25 cellular contexts compared by ENCODE assay signal in the genomic region with DNA sequence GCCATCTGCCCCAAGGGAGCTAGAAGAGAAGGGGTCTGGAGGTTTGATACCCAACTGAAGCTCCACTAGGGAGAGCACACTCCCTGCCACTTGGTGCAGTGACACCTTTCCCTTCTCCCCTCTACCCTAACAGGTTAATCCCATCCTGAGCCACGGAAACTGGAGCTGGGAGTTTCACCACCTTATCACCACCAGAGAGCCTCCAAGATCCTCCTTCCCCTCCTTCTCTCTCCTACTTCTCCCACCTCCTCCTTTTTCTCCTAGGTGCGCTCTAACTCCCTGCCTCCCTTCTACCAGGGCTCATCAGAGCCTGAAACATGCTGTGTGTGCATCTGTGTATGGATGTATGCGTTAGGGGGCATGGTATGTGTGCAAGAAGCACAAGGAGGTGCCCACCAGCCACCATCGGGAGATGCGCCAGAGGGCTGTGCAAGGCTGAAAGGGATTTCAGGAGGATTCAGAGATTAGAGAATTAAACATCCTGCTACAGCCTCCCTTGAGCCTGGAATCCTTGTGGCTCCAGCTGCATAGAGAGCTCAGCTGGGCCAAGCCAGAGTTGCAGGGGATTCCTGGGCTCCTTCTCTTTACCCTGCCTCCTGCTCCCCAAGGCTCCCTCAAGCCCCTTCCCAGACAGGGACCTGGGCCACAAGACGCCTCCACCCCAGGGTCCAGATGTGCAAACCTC.
DNase-seq lines count a peak whose midpoint lies in the region; ATAC-seq and TF ChIP-seq lines count a peak whose summit lies in the region.
"Had no signal": no experiment of that assay in that cellular context is flagged by ENCODE, and none has a peak within 500 bp of the region (broad histone marks: within the 10 kb centered on the region; RNA-seq: fewer than 3 reads in every experiment).

No MANE protein-coding gene starts in this region.

- no CpG with 5 or more reads among the region's 6 CpGs for WGBS in mesendoderm (ENCODE audit: extremely low coverage, insufficient coverage, low lambda C conversion rate)
- WGBS in heart right ventricle, 2 donors, result 72% methylated on average over 6 of the region's 6 CpGs
- WGBS in transverse colon (ENCODE audit: low coverage in 1 of 2), 2 donors, result 75 to 82% methylated on average over 4 to 6 of the region's 6 CpGs

- no peaks in the 10 kb centered on the region for H3K9me3 ChIP-seq in heart right ventricle
- H3K9me3 ChIP-seq in transverse colon, result no peaks in the 10 kb centered on the region
- H3K9me3 ChIP-seq: BLaER1, Caco-2, MG63, Peyer's patch, SJCRH30 had no signal

- no peaks in the 10 kb centered on the region for H3K36me3 ChIP-seq in mesendoderm (ENCODE audit: control insufficient read depth, insufficient read depth, low read length)
- no peaks in the 10 kb centered on the region for H3K36me3 ChIP-seq in heart right ventricle
- H3K36me3 ChIP-seq in transverse colon, result no peaks in the 10 kb centered on the region
- H3K36me3 ChIP-seq: BLaER1, MG63, Peyer's patch, SJCRH30 had no signal

- no peaks in the 10 kb centered on the region for H3K4me1 Mint-ChIP-seq in natural killer cell

- peak overlapping the region; percentile 28 for H3K27ac ChIP-seq in caudate nucleus (ENCODE audit: low read depth, low read length)
- no peak overlapping the region for H3K27ac ChIP-seq in mesendoderm (ENCODE audit: low read depth, low read length)
- no peak overlapping the region for H3K27ac ChIP-seq in heart right ventricle
- H3K27ac ChIP-seq in transverse colon, result no peak overlapping the region
- H3K27ac ChIP-seq: 22Rv1, BLaER1, GM23248, Peyer's patch, SJCRH30 had no signal

- no peaks in the 10 kb centered on the region for H3K79me1 ChIP-seq in mesendoderm (ENCODE audit: low read length)

- no peak overlapping the region for H2BK15ac ChIP-seq in mesendoderm (replicated peaks; ENCODE audit: low read depth)

- H3K27ac Mint-ChIP-seq in natural killer cell, result no peak overlapping the region
- H3K27ac Mint-ChIP-seq: CD4-positive, alpha-beta T cell had no signal

- H3K9ac ChIP-seq in mesendoderm (ENCODE audit: low read length), result no peak overlapping the region
- H3K9ac ChIP-seq: BLaER1, GM23248 had no signal

- no peak overlapping the region for H2BK5ac ChIP-seq in mesendoderm (ENCODE audit: low read length)

- no peak overlapping the region for H3K18ac ChIP-seq in mesendoderm (ENCODE audit: low read length)

- no peak for TF ChIP-seq POLR2A in transverse colon (IDR thresholded peaks at IDR 0.05)

- H4K5ac ChIP-seq in mesendoderm (ENCODE audit: low read length), result no peak overlapping the region

- H3K4me1 ChIP-seq in mesendoderm (ENCODE audit: control insufficient read depth, low read depth, low read length), result no peaks in the 10 kb centered on the region
- H3K4me1 ChIP-seq in heart right ventricle, result peaks cover 0 to 21% (median 0%) of the 10 kb centered on the region in 9 donors
- no peaks in the 10 kb centered on the region for H3K4me1 ChIP-seq in transverse colon
- H3K4me1 ChIP-seq: BLaER1, Peyer's patch, SJCRH30 had no signal

- no peak for ATAC-seq in natural killer cell
- ATAC-seq in heart right ventricle, result no peak
- ATAC-seq: HepG2, K562 had no signal

- intact Hi-C loops in natural killer cell (cut with micrococcal nuclease) (no loop called here), heart right ventricle (cut with DNase I) (no loop called here), transverse colon (cut with DNase I; ENCODE audit: low total_unique reads) (no loop called here)

- H3K79me2 ChIP-seq in mesendoderm (ENCODE audit: control insufficient read depth, insufficient read depth, low read length), result no peaks in the 10 kb centered on the region

- H3K4me3 Mint-ChIP-seq in natural killer cell, result no peak overlapping the region
- H3K4me3 Mint-ChIP-seq: CD4-positive, alpha-beta T cell had no signal

- no peak overlapping the region for H3K23ac ChIP-seq in mesendoderm (ENCODE audit: low read length)

- in situ Hi-C loops in transverse colon (cut with MboI; ENCODE audit: low pct_ligation_motif_present in 1 of 4, low pct_unique_long_range_greater_than_20kb in 1 of 4, low sequenced_read_pairs in 3 of 4), result no loop called here

- no peak overlapping the region for H4K8ac ChIP-seq in mesendoderm (ENCODE audit: low read depth, low read length)

- H3K27me3 ChIP-seq in mesendoderm (ENCODE audit: insufficient read depth, low read length, poor library complexity), result no peaks in the 10 kb centered on the region
- H3K27me3 ChIP-seq in heart right ventricle, result peaks cover 0 to 15% (median 0%) of the 10 kb centered on the region in 7 donors
- H3K27me3 ChIP-seq in transverse colon, result no peaks in the 10 kb centered on the region
- H3K27me3 ChIP-seq: BLaER1, Peyer's patch, SJCRH30 had no signal

- DNase-seq in NCI-H82 (lab: John Stamatoyannopoulos, UW) (peak; percentile 68), NCI-H82 treated with DMSO at 0.1 percent for 48 hours (lab: John Stamatoyannopoulos, UW; ENCODE audit: unreplicated experiment) (no peak), caudate nucleus (lab: John Stamatoyannopoulos, UW) (peak in 5 of 61 donors; percentile 14 to 69 (median 22)), mesendoderm (peak; percentile 56), natural killer cell (no peak), heart right ventricle (no peak), transverse colon (no peak), middle frontal gyrus (ENCODE audit: extremely low spot score, low spot score) (no peak)
- DNase-seq: ACHN; Caco-2; CD4-positive, alpha-beta T cell; DMS153; GM23248; MG63; NCI-H1048; NCI-H1417 treated with DMSO at 0.1 percent for 48 hours; NCI-H1930; NCI-H2227 treated with DMSO at 0.1 percent for 48 hours; NCI-H510A; Peyer's patch; SJCRH30 had no signal

- H3K9me3 Mint-ChIP-seq in natural killer cell, result no peaks in the 10 kb centered on the region
- H3K9me3 Mint-ChIP-seq: CD4-positive, alpha-beta T cell had no signal

- H3K4ac ChIP-seq in mesendoderm (ENCODE audit: low read depth, low read length), result no peak overlapping the region

- no peak for TF ChIP-seq EP300 in transverse colon (IDR thresholded peaks at IDR 0.05; ENCODE audit: low read depth)

- no peak for TF ChIP-seq CTCF in natural killer cell (IDR thresholded peaks at IDR 0.05)
- TF ChIP-seq CTCF in heart right ventricle (IDR thresholded peaks at IDR 0.05), result no peak
- no peak for TF ChIP-seq CTCF in transverse colon (IDR thresholded peaks at IDR 0.05)

- no peak overlapping the region for H3K4me3 ChIP-seq in mesendoderm (ENCODE audit: low read length)
- H3K4me3 ChIP-seq in heart right ventricle, result no peak overlapping the region
- H3K4me3 ChIP-seq in transverse colon, result no peak overlapping the region
- H3K4me3 ChIP-seq: BLaER1, GM23248, K562, MG63, Peyer's patch, SJCRH30 had no signal

- no peak overlapping the region for H2AK5ac ChIP-seq in mesendoderm (ENCODE audit: low read length)

- H3K27me3 Mint-ChIP-seq in natural killer cell (ENCODE audit: low read depth in 2 of 2), result peaks cover 10 to 19% of the 10 kb centered on the region in 2 donors

- no peak overlapping the region for H3K4me2 ChIP-seq in mesendoderm (ENCODE audit: low read length)
- H3K4me2 ChIP-seq: BLaER1 had no signal

- H2BK120ac ChIP-seq in mesendoderm (ENCODE audit: low read depth, low read length), result no peak overlapping the region

- H3K36me3 Mint-ChIP-seq in natural killer cell, result no peaks in the 10 kb centered on the region

- no peak overlapping the region for H3K56ac ChIP-seq in mesendoderm (ENCODE audit: low read length)

Comparison
In these comparisons a context has a peak if more than half of its experiments do, and no peak if none do; other contexts are left out.
1. DNase-seq: peak in NCI-H82 (single experiment) and mesendoderm (single experiment); none in NCI-H82 treated with DMSO at 0.1 percent for 48 hours (single experiment), natural killer cell (single experiment), heart right ventricle (0 of 2), transverse colon (single experiment) and middle frontal gyrus (single experiment).